13 cellular contexts compared by ENCODE assay signal in the genomic region with DNA sequence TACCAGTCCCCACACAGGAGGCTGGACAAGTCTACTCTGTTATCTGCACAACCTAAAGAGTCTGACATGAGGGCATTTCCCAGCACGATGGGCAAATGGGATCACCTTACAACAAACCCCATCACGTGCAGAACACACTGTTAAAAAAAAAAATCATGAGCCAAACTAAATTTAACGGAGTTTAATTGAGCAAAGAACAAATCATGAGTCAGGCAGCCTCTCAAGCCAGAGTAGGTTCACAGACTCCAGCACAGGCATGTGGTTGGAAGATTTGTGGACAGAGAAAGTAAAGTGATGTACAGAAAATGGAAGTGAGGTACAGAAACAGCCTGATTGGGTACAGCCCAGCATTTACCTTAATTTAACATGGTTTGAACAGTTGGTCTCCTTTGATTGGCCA. TPM values are rescaled to one million over a fixed set of nuclear protein-coding genes. Genes with fewer than 3 reads are reported as not detected.
"Had no signal": no experiment of that assay in that cellular context is flagged by ENCODE, and none has a peak within 500 bp of the region (broad histone marks: within the 10 kb centered on the region; RNA-seq: fewer than 3 reads in every experiment).

No MANE protein-coding gene starts in this region.

- H3K27ac Mint-ChIP-seq: activated CD4-positive, alpha-beta T cell treated with anti-CD3 and anti-CD28 coated beads, Interleukin-2, amount 10 ng/mL, durations not matched to agents 24 days and 14 days; dendritic cell treated with granulocyte-macrophage colony-stimulating factor and Interleukin-4, amounts not matched to agents 40 ng/mL and 50 ng/mL, for 4 days; T-helper 17 cell; WTC11 had no signal

- H3K4me1 Mint-ChIP-seq: activated CD4-positive, alpha-beta T cell treated with anti-CD3 and anti-CD28 coated beads, Interleukin-2, amount 10 ng/mL, durations not matched to agents 24 days and 14 days; neural crest cell; T-helper 17 cell had no signal

- DNase-seq: activated CD4-positive, alpha-beta T cell treated with anti-CD3 and anti-CD28 coated beads, Interleukin-2, amount 10 ng/mL, durations not matched to agents 24 days and 14 days; activated CD8-positive, alpha-beta memory T cell treated with anti-CD3 and anti-CD28 coated beads, Interleukin-2, amount 50 U/mL, for 48 hours; activated naive CD4-positive, alpha-beta T cell; aorta; effector memory CD4-positive, alpha-beta T cell; midbrain; stomach; T-helper 17 cell; upper lobe of right lung had no signal

- H3K27me3 Mint-ChIP-seq: dendritic cell treated with granulocyte-macrophage colony-stimulating factor and Interleukin-4, amounts not matched to agents 40 ng/mL and 50 ng/mL, for 4 days; T-helper 17 cell had no signal

- H3K4me3 Mint-ChIP-seq: activated CD4-positive, alpha-beta T cell treated with anti-CD3 and anti-CD28 coated beads, Interleukin-2, amount 10 ng/mL, durations not matched to agents 24 days and 14 days; dendritic cell treated with granulocyte-macrophage colony-stimulating factor and Interleukin-4, amounts not matched to agents 40 ng/mL and 50 ng/mL, for 4 days; neural crest cell; T-helper 17 cell; WTC11 had no signal

- H3K9me3 Mint-ChIP-seq: activated CD4-positive, alpha-beta T cell treated with anti-CD3 and anti-CD28 coated beads, Interleukin-2, amount 10 ng/mL, durations not matched to agents 24 days and 14 days; dendritic cell treated with granulocyte-macrophage colony-stimulating factor and Interleukin-4, amounts not matched to agents 40 ng/mL and 50 ng/mL, for 4 days had no signal

- ATAC-seq: sciatic nerve, T-helper 17 cell, upper lobe of right lung, WTC11 had no signal

- H3K36me3 Mint-ChIP-seq: WTC11 had no signal

RNA-seq across cellular contexts. Expression of gene KYNU, which starts 59.9 kb away (rescaled TPM):
- total RNA-seq: activated CD4-positive, alpha-beta T cell treated with anti-CD3 and anti-CD28 coated beads, Interleukin-2, amount 10 ng/mL, durations not matched to agents 24 days and 14 days had no signal
